ENCODE assay signal across 30 cellular contexts in the genomic region with DNA sequence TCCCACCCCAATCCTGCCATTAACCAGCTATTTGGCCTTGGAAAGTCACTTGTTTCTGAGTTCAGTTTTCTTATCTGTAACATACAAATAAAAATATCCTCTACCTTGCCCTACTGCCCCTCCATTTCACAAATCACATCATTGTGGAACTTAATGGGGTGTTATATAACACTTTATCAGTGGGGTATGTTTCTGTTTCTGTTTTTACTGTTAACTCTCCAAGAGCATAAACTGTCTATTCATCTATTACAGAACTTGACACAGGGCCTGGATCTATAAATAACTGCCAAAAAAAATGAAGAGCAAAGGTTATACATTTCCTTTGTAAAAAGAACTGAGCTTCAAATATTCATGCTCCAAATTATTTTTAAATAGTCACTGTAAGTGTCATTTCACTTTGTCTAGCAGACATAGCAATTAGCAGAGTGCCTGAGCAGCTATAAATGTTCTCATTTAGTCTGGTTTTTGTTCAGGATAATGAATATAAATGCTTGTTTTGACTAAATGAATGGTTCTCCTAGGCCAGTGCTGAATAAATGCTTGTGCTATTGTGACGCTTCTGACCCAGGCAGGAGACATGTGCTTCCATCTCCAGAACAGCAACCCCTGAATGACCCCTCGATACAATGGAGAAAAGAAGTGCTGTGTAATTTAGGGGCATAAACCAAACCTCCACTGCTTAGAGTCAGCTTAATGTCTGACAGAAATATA. TPM values are rescaled to one million over a fixed set of nuclear protein-coding genes. Genes with fewer than 3 reads are reported as not detected.
DNase-seq lines count a peak whose midpoint lies in the region; ATAC-seq and TF ChIP-seq lines count a peak whose summit lies in the region.
"Had no signal": no experiment of that assay in that cellular context is flagged by ENCODE, and none has a peak within 500 bp of the region (broad histone marks: within the 10 kb centered on the region; RNA-seq: fewer than 3 reads in every experiment).

No MANE protein-coding gene starts in this region.

- peaks cover 72% of the 10 kb centered on the region for H3K4me1 Mint-ChIP-seq in mesothelial cell of epicardium
- H3K4me1 Mint-ChIP-seq in activated CD4-positive, alpha-beta T cell treated with anti-CD3 and anti-CD28 coated beads, Interleukin-2, amount 10 ng/mL, durations not matched to agents 24 days and 14 days, result peaks cover 3% of the 10 kb centered on the region

- peaks cover 0 to 17% of the 10 kb centered on the region in 2 donors for H3K4me1 ChIP-seq in right atrium auricular region
- H3K4me1 ChIP-seq: SJCRH30 had no signal

- H3K27me3 Mint-ChIP-seq in mesothelial cell of epicardium (ENCODE audit: low read depth), result no peaks in the 10 kb centered on the region
- H3K27me3 Mint-ChIP-seq in activated CD4-positive, alpha-beta T cell treated with anti-CD3 and anti-CD28 coated beads, Interleukin-2, amount 10 ng/mL, durations not matched to agents 24 days and 14 days, result peaks cover 5% of the 10 kb centered on the region
- H3K27me3 Mint-ChIP-seq: activated CD4-positive, alpha-beta memory T cell treated with anti-CD3 and anti-CD28 coated beads for 36 hours; activated naive CD8-positive, alpha-beta T cell treated with anti-CD3 and anti-CD28 coated beads for 36 hours; CD4-positive, alpha-beta memory T cell had no signal

- H3K27me3 ChIP-seq in right atrium auricular region (no peaks in the 10 kb centered on the region), dorsolateral prefrontal cortex (no peaks in the 10 kb centered on the region)
- H3K27me3 ChIP-seq: sigmoid colon, SJCRH30, thyroid gland had no signal

- H3K4me3 Mint-ChIP-seq in mesothelial cell of epicardium, result no peak overlapping the region
- H3K4me3 Mint-ChIP-seq in activated CD4-positive, alpha-beta T cell treated with anti-CD3 and anti-CD28 coated beads, Interleukin-2, amount 10 ng/mL, durations not matched to agents 24 days and 14 days, result no peak overlapping the region
- H3K4me3 Mint-ChIP-seq: activated CD4-positive, alpha-beta memory T cell treated with anti-CD3 and anti-CD28 coated beads for 36 hours; activated naive CD8-positive, alpha-beta T cell treated with anti-CD3 and anti-CD28 coated beads for 36 hours; CD4-positive, alpha-beta memory T cell; stimulated activated naive B cell treated with anti-CD40 and anti-IgM and Interleukin-4, amounts not matched to agents 10 μg/mL and 1 μg/mL and 100 μg/mL, for 72 hours had no signal

- H3K36me3 Mint-ChIP-seq in mesothelial cell of epicardium, result peaks cover 6% of the 10 kb centered on the region
- peaks cover 5% of the 10 kb centered on the region for H3K36me3 Mint-ChIP-seq in activated CD4-positive, alpha-beta T cell treated with anti-CD3 and anti-CD28 coated beads, Interleukin-2, amount 10 ng/mL, durations not matched to agents 24 days and 14 days (ENCODE audit: low read depth)
- H3K36me3 Mint-ChIP-seq: activated CD4-positive, alpha-beta memory T cell treated with anti-CD3 and anti-CD28 coated beads for 36 hours had no signal

- DNase-seq in Right ventricle myocardium superior (no peak), right atrium auricular region (ENCODE audit: low spot score) (no peak), dorsolateral prefrontal cortex (peak in 1 of 10 donors; percentile 29), mesothelial cell of epicardium (ENCODE audit: low spot score in 2 of 2, unreplicated experiment in 2 of 2) (no peak), coronary artery (ENCODE audit: low spot score) (no peak)
- DNase-seq in activated CD4-positive, alpha-beta T cell treated with anti-CD3 and anti-CD28 coated beads, Interleukin-2, amount 10 ng/mL, durations not matched to agents 24 days and 14 days, result no peak
- DNase-seq: activated CD4-positive, alpha-beta memory T cell treated with anti-CD3 and anti-CD28 coated beads for 36 hours; activated naive CD8-positive, alpha-beta T cell treated with anti-CD3 and anti-CD28 coated beads for 36 hours; AML-193; CD4-positive, alpha-beta memory T cell; DMS 273 treated with DMSO at 0.1 percent for 48 hours; GM23248; KG1; kidney glomerular epithelial cell; NCI-H1417 treated with DMSO at 0.1 percent for 48 hours; NCI-H2107; sigmoid colon; SJCRH30; stimulated activated CD4-positive, alpha-beta T cell treated with anti-CD3 and anti-CD28 coated beads, Interleukin-15, amount 100 ng/mL, for 24 hours; stimulated activated naive B cell treated with anti-CD40 and anti-IgM and Interleukin-4, amounts not matched to agents 10 μg/mL and 1 μg/mL and 100 μg/mL, for 72 hours; thyroid gland had no signal

- no peaks in the 10 kb centered on the region for H3K9me3 ChIP-seq in right atrium auricular region
- H3K9me3 ChIP-seq: A549, sigmoid colon, SJCRH30, thyroid gland had no signal

- H3K27ac ChIP-seq in right atrium auricular region (peak overlapping the region in 1 of 2 donors; percentile 53), dorsolateral prefrontal cortex (peak overlapping the region in 54 of 59 donors; percentile 8 to 91 (median 61)), coronary artery (no peak overlapping the region)
- H3K27ac ChIP-seq: A549, GM23248, sigmoid colon, SJCRH30, thyroid gland had no signal

- H3K4me3 ChIP-seq in right atrium auricular region (no peak overlapping the region), dorsolateral prefrontal cortex (peak overlapping the region in 2 of 59 donors; percentile 3 to 4), coronary artery (no peak overlapping the region)
- H3K4me3 ChIP-seq: A549, GM23248, sigmoid colon, SJCRH30, thyroid gland had no signal

- no peak for TF ChIP-seq CTCF in right atrium auricular region (IDR thresholded peaks at IDR 0.05)
- no peak for TF ChIP-seq CTCF in dorsolateral prefrontal cortex (IDR thresholded peaks at IDR 0.05 in 54 of 56, conservative IDR thresholded peaks at IDR 0.05 in 2 of 56; ENCODE audit: low read depth in 1 of 56, partially characterized antibody in 56 of 56)
- no peak for TF ChIP-seq CTCF in mesothelial cell of epicardium (IDR thresholded peaks at IDR 0.05; ENCODE audit: unreplicated experiment)
- no peak for TF ChIP-seq CTCF in coronary artery (IDR thresholded peaks at IDR 0.05)

- ATAC-seq in Right ventricle myocardium superior (ENCODE audit: poor library complexity) (peak; percentile 54), HG02884 (IDR thresholded peaks at IDR 0.05; ENCODE audit: unreplicated experiment) (no peak), HG03280 (IDR thresholded peaks at IDR 0.05; ENCODE audit: unreplicated experiment) (no peak)
- ATAC-seq: A549; activated CD4-positive, CD25-positive, alpha-beta regulatory T cell treated with anti-CD3 and anti-CD28 coated beads, Interleukin-2, amount 50 U/mL, for 24 hours; Panc1; stimulated activated naive B cell treated with anti-CD40 and anti-IgM and Interleukin-4, amounts not matched to agents 10 μg/mL and 1 μg/mL and 100 μg/mL, for 72 hours had no signal

- no peaks in the 10 kb centered on the region for H3K9me3 Mint-ChIP-seq in mesothelial cell of epicardium
- H3K9me3 Mint-ChIP-seq in activated CD4-positive, alpha-beta T cell treated with anti-CD3 and anti-CD28 coated beads, Interleukin-2, amount 10 ng/mL, durations not matched to agents 24 days and 14 days, result no peaks in the 10 kb centered on the region
- H3K9me3 Mint-ChIP-seq: activated CD4-positive, alpha-beta memory T cell treated with anti-CD3 and anti-CD28 coated beads for 36 hours; activated naive CD8-positive, alpha-beta T cell treated with anti-CD3 and anti-CD28 coated beads for 36 hours; CD4-positive, alpha-beta memory T cell; stimulated activated naive B cell treated with anti-CD40 and anti-IgM and Interleukin-4, amounts not matched to agents 10 μg/mL and 1 μg/mL and 100 μg/mL, for 72 hours had no signal

- no peaks in the 10 kb centered on the region for H3K36me3 ChIP-seq in right atrium auricular region
- H3K36me3 ChIP-seq: sigmoid colon, SJCRH30, thyroid gland had no signal

- intact Hi-C loops in Right ventricle myocardium superior (cut with DNase I), result no loop called here
- intact Hi-C loops in dorsolateral prefrontal cortex (cut with DNase I), result no loop called here
- intact Hi-C loops in activated CD4-positive, alpha-beta T cell treated with anti-CD3 and anti-CD28 coated beads, Interleukin-2, amount 10 ng/mL, durations not matched to agents 24 days and 14 days (cut with micrococcal nuclease), result no loop called here

- H3K27ac Mint-ChIP-seq in mesothelial cell of epicardium, result peak overlapping the region; percentile 55
- H3K27ac Mint-ChIP-seq in activated CD4-positive, alpha-beta T cell treated with anti-CD3 and anti-CD28 coated beads, Interleukin-2, amount 10 ng/mL, durations not matched to agents 24 days and 14 days, result no peak overlapping the region
- H3K27ac Mint-ChIP-seq: activated CD4-positive, alpha-beta memory T cell treated with anti-CD3 and anti-CD28 coated beads for 36 hours; activated naive CD8-positive, alpha-beta T cell treated with anti-CD3 and anti-CD28 coated beads for 36 hours; stimulated activated naive B cell treated with anti-CD40 and anti-IgM and Interleukin-4, amounts not matched to agents 10 μg/mL and 1 μg/mL and 100 μg/mL, for 72 hours had no signal

RNA-seq across cellular contexts. Expression of a gene that starts 7.4 kb away (rescaled TPM):
- total RNA-seq in Right ventricle myocardium superior (2.0 TPM), right atrium auricular region (1 to 10 TPM; 2.4 to 3.2 TPM), dorsolateral prefrontal cortex (10 to 100 TPM in 7 of 120 experiments, 1 to 10 TPM in 113; 4.7 to 13.1 (median 7.1) TPM), mesothelial cell of epicardium (17.0 to 17.9 TPM (median 17.3 TPM) in 3 replicates)
- 5.5 and 5.8 TPM in 2 replicates for total RNA-seq in activated CD4-positive, alpha-beta T cell treated with anti-CD3 and anti-CD28 coated beads, Interleukin-2, amount 10 ng/mL, durations not matched to agents 24 days and 14 days

RNA-seq across cellular contexts. Expression of a gene that starts 45.6 kb away (rescaled TPM):
- total RNA-seq in Right ventricle myocardium superior (0.16 TPM), right atrium auricular region (under 1 TPM in 1 of 2 donors, not detected in 1; 0.20 TPM), dorsolateral prefrontal cortex (100 to 1,000 TPM in 99 of 120 experiments, 10 to 100 TPM in 21; 53.1 to 378 (median 135) TPM), mesothelial cell of epicardium (0.14 to 0.27 TPM (median 0.22 TPM) in 3 replicates)
- not detected in 2 replicates for total RNA-seq in activated CD4-positive, alpha-beta T cell treated with anti-CD3 and anti-CD28 coated beads, Interleukin-2, amount 10 ng/mL, durations not matched to agents 24 days and 14 days
- total RNA-seq: activated CD4-positive, alpha-beta memory T cell treated with anti-CD3 and anti-CD28 coated beads for 36 hours; activated naive CD8-positive, alpha-beta T cell treated with anti-CD3 and anti-CD28 coated beads for 36 hours; CD4-positive, alpha-beta memory T cell; GM23248; lung microvascular endothelial cell; NCI-H460; T-helper 1 cell treated with Interleukin-12 subunit alpha and Interleukin-12 subunit beta and Interleukin-4 antibody, amounts not matched to agents 30 ng/mL and 1 ng/mL, for 36 hours had no signal

RNA-seq across cellular contexts. Expression of a gene that starts 57.0 kb away (rescaled TPM):
- not detected for total RNA-seq in Right ventricle myocardium superior
- under 1 TPM in 1 of 2 donors, not detected in 1; 0.08 TPM for total RNA-seq in right atrium auricular region
- 100 to 1,000 TPM in 76 of 120 experiments, 10 to 100 TPM in 44; 68.4 to 189 (median 105) TPM for total RNA-seq in dorsolateral prefrontal cortex
- 0.07 to 0.09 TPM in 2 of 3 replicates, not detected in the other for total RNA-seq in mesothelial cell of epicardium
- not detected in 2 replicates for total RNA-seq in activated CD4-positive, alpha-beta T cell treated with anti-CD3 and anti-CD28 coated beads, Interleukin-2, amount 10 ng/mL, durations not matched to agents 24 days and 14 days
- total RNA-seq: activated CD4-positive, alpha-beta memory T cell treated with anti-CD3 and anti-CD28 coated beads for 36 hours; CD4-positive, alpha-beta memory T cell; GM23248; lung microvascular endothelial cell; NCI-H460; posterior vena cava; SJCRH30; T-helper 1 cell treated with Interleukin-12 subunit alpha and Interleukin-12 subunit beta and Interleukin-4 antibody, amounts not matched to agents 30 ng/mL and 1 ng/mL, for 36 hours; thyroid gland had no signal

Comparison
In these comparisons a context has a peak if more than half of its experiments do, and no peak if none do; other contexts are left out.
1. H3K27ac ChIP-seq: peak in dorsolateral prefrontal cortex (54 of 59); none in coronary artery (0 of 2).
2. RNA of a gene that starts 45.6 kb away (total RNA-seq): 53.1 to 378 TPM in dorsolateral prefrontal cortex; 0.14 to 0.27 TPM in mesothelial cell of epicardium, 0.20 TPM in right atrium auricular region, 0.16 TPM in Right ventricle myocardium superior (single experiment) and not detected in activated CD4-positive, alpha-beta T cell treated with anti-CD3 and anti-CD28 coated beads, Interleukin-2, amount 10 ng/mL, durations not matched to agents 24 days and 14 days; every median in the first group is over 10 times any median in the second.
3. RNA of a gene that starts 57.0 kb away (total RNA-seq): 68.4 to 189 TPM in dorsolateral prefrontal cortex; 0.08 TPM in right atrium auricular region, 0.07 to 0.09 TPM in mesothelial cell of epicardium, not detected in Right ventricle myocardium superior (single experiment) and not detected in activated CD4-positive, alpha-beta T cell treated with anti-CD3 and anti-CD28 coated beads, Interleukin-2, amount 10 ng/mL, durations not matched to agents 24 days and 14 days; every median in the first group is over 10 times any median in the second.